ENCODE assay signal across 35 cellular contexts in the genomic region with DNA sequence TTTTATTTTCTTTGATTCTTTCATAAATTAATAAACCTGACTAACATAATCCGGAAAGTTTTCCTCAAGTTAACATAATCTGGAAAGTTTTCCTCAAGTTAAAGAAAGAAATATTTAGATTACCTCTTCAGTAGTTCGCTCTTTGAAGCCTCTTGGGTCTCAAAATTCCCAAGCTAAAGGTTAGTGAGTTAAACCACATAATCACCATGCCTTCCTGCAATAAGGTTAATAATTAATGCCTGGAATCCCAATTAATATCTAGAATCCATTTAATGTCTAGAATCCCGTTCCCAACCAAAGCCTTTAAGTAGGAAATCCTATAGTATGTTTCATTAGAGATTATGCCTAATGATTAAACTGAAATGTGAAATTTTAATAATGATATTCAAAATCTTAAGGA. TPM values are rescaled to one million over a fixed set of nuclear protein-coding genes. Genes with fewer than 3 reads are reported as not detected.
"Had no signal": no experiment of that assay in that cellular context is flagged by ENCODE, and none has a peak within 500 bp of the region (broad histone marks: within the 10 kb centered on the region; RNA-seq: fewer than 3 reads in every experiment).

No MANE protein-coding gene starts in this region.

- H3K36me3 ChIP-seq: adrenal gland had no signal

- DNase-seq: activated B cell treated with CpG ODN at 0.5 μM for 24 hours; activated CD4-positive, alpha-beta memory T cell treated with anti-CD3 and anti-CD28 coated beads for 36 hours; activated CD4-positive, alpha-beta T cell treated with anti-CD3 and anti-CD28 coated beads for 4 hours; activated CD4-positive, alpha-beta T cell treated with anti-CD3 and anti-CD28 coated beads, Interleukin-2, amount 50 U/mL, for 1 hour; activated CD4-positive, CD25-positive, alpha-beta regulatory T cell treated with anti-CD3 and anti-CD28 coated beads, Interleukin-2, amount 50 U/mL, for 72 hours; activated gamma-delta T cell treated with Interleukin-2 at 50 U/mL for 16 hours; activated naive CD4-positive, alpha-beta T cell treated with anti-CD3 and anti-CD28 coated beads for 36 hours; activated T-cell treated with anti-CD3 and anti-CD28 coated beads, Interleukin-2, amount 50 U/mL, for 24 hours; adrenal gland; caudate nucleus; Karpas-422; NCI-H1105 treated with DMSO at 0.1 percent for 48 hours; NCI-H1436; NCI-H1694; NCI-H1930; NCI-H2081 treated with DMSO at 0.1 percent for 48 hours; NCI-H226; NCI-H446 treated with DMSO at 0.1 percent for 48 hours; NCI-H524; SIG-M5; T-helper 1 cell; T-helper 2 cell; T-helper 9 cell had no signal

- H3K27me3 ChIP-seq: adrenal gland had no signal

- H3K27ac ChIP-seq: adrenal gland, RWPE1, VCaP had no signal

- FAIRE-seq: astrocyte, bronchial epithelial cell, K562 had no signal

- H3K27ac Mint-ChIP-seq: activated B cell treated with CpG ODN at 0.5 μM for 24 hours; activated CD4-positive, alpha-beta memory T cell treated with anti-CD3 and anti-CD28 coated beads for 36 hours; activated naive CD4-positive, alpha-beta T cell treated with anti-CD3 and anti-CD28 coated beads for 36 hours; activated naive CD4-positive, alpha-beta T cell treated with anti-CD3 and anti-CD28 coated beads, Interleukin-2, amount 50 U/mL, for 72 hours; activated T-cell treated with anti-CD3 and anti-CD28 coated beads, Interleukin-2, amount 50 U/mL, for 24 hours; activated T-helper 1 cell treated with anti-CD3 and anti-CD28 coated beads, Interleukin-12 subunit alpha, Interleukin-12 subunit beta, Interleukin-2, Interleukin-4 antibody, amounts not matched to agents 30 ng/mL and 10 ng/mL and 1 ng/mL, durations not matched to agents 14 hours and 24 hours and 36 hours; brain had no signal

- H3K9me3 ChIP-seq: adrenal gland had no signal

- H3K4me3 Mint-ChIP-seq: activated B cell treated with CpG ODN at 0.5 μM for 24 hours; activated CD4-positive, alpha-beta memory T cell treated with anti-CD3 and anti-CD28 coated beads for 36 hours; activated naive CD4-positive, alpha-beta T cell treated with anti-CD3 and anti-CD28 coated beads for 36 hours; activated T-cell treated with anti-CD3 and anti-CD28 coated beads, Interleukin-2, amount 50 U/mL, for 24 hours; activated T-helper 1 cell treated with anti-CD3 and anti-CD28 coated beads, Interleukin-12 subunit alpha, Interleukin-12 subunit beta, Interleukin-2, Interleukin-4 antibody, amounts not matched to agents 30 ng/mL and 10 ng/mL and 1 ng/mL, durations not matched to agents 14 hours and 24 hours and 36 hours; brain had no signal

- H3K4me3 ChIP-seq: adrenal gland, K562 had no signal

- H3K9me3 Mint-ChIP-seq: activated B cell treated with CpG ODN at 0.5 μM for 24 hours; activated CD4-positive, alpha-beta memory T cell treated with anti-CD3 and anti-CD28 coated beads for 36 hours; activated naive CD4-positive, alpha-beta T cell treated with anti-CD3 and anti-CD28 coated beads for 36 hours; activated naive CD4-positive, alpha-beta T cell treated with anti-CD3 and anti-CD28 coated beads, Interleukin-2, amount 50 U/mL, for 72 hours; activated T-cell treated with anti-CD3 and anti-CD28 coated beads, Interleukin-2, amount 50 U/mL, for 24 hours; activated T-helper 1 cell treated with anti-CD3 and anti-CD28 coated beads, Interleukin-12 subunit alpha, Interleukin-12 subunit beta, Interleukin-2, Interleukin-4 antibody, amounts not matched to agents 30 ng/mL and 10 ng/mL and 1 ng/mL, durations not matched to agents 14 hours and 24 hours and 36 hours; brain had no signal

- H3K4me1 Mint-ChIP-seq: activated B cell treated with CpG ODN at 0.5 μM for 24 hours, brain had no signal

- ATAC-seq: activated naive CD4-positive, alpha-beta T cell treated with anti-CD3 and anti-CD28 coated beads, Interleukin-2, amount 50 U/mL, for 72 hours; K562; Panc1; Right ventricle myocardium inferior; SK-N-SH treated with all-trans-retinoic acid at 6 μM for 48 hours had no signal

- H3K36me3 Mint-ChIP-seq: activated CD4-positive, alpha-beta memory T cell treated with anti-CD3 and anti-CD28 coated beads for 36 hours; activated naive CD4-positive, alpha-beta T cell treated with anti-CD3 and anti-CD28 coated beads, Interleukin-2, amount 50 U/mL, for 72 hours; brain had no signal

- H3K4me1 ChIP-seq: adrenal gland had no signal

RNA-seq across cellular contexts. Expression of a gene that starts 12.9 kb away (rescaled TPM):
- total RNA-seq: activated B cell treated with CpG ODN at 0.5 μM for 24 hours; activated naive CD4-positive, alpha-beta T cell treated with anti-CD3 and anti-CD28 coated beads for 36 hours; activated T-helper 1 cell treated with anti-CD3 and anti-CD28 coated beads, Interleukin-12 subunit alpha, Interleukin-12 subunit beta, Interleukin-2, Interleukin-4 antibody, amounts not matched to agents 30 ng/mL and 10 ng/mL and 1 ng/mL, durations not matched to agents 14 hours and 24 hours and 36 hours; MCF 10A; Right ventricle myocardium inferior had no signal
- polyA plus RNA-seq: K562 had no signal
